In genomic region chr11:134468796-134469195, GRCh38 we compare ENCODE assay signal across 15 cellular contexts. TPM values are rescaled to one million over a fixed set of nuclear protein-coding genes. Genes with fewer than 3 reads are reported as not detected.
DNase-seq lines count a peak whose midpoint lies in the region; ATAC-seq and TF ChIP-seq lines count a peak whose summit lies in the region.
"Had no signal": no experiment of that assay in that cellular context is flagged by ENCODE, and none has a peak within 500 bp of the region (broad histone marks: within the 10 kb centered on the region; RNA-seq: fewer than 3 reads in every experiment).

No MANE protein-coding gene starts in this region.

- H3K27me3 Mint-ChIP-seq in MCF 10A (ENCODE audit: insufficient read depth, unreplicated experiment) (no peaks in the 10 kb centered on the region), osteocyte (ENCODE audit: unreplicated experiment) (peaks cover 2% of the 10 kb centered on the region)

- POLR2A ChIA-PET in MCF 10A (lab: Yijun Ruan, JAX): no interaction called here

- no peaks in the 10 kb centered on the region for H3K27me3 ChIP-seq in right lobe of liver
- H3K27me3 ChIP-seq: SJSA1 had no signal

- DNase-seq in T47D (ENCODE audit: low read depth in 1 of 2, low spot score in 1 of 2) (peak; percentile 55 to 98), MCF 10A (ENCODE audit: unreplicated experiment) (no peak), right lobe of liver (peak in 1 of 3 donors; percentile 56), osteocyte (ENCODE audit: extremely low spot score, unreplicated experiment) (no peak), NCI-H187 treated with DMSO at 0.1 percent for 48 hours (lab: John Stamatoyannopoulos, UW) (no peak)
- no peak for DNase-seq in stimulated activated CD4-positive, alpha-beta T cell treated with anti-CD3 and anti-CD28 coated beads, Interleukin-4, amount 100 ng/mL, for 1 hour
- DNase-seq: DMS 273 treated with DMSO at 0.1 percent for 48 hours, KBM-7, NCI-H446, NCI-H69, PC-3 had no signal

- H3K27ac Mint-ChIP-seq in MCF 10A (ENCODE audit: low read depth, unreplicated experiment) (no peak overlapping the region), osteocyte (ENCODE audit: unreplicated experiment) (no peak overlapping the region)

- no TSS peak for BruUV-seq in MCF 10A (replicated peaks; lab: Mats Ljungman, UMichigan)

- H3K36me3 Mint-ChIP-seq in MCF 10A (ENCODE audit: insufficient read depth, unreplicated experiment) (peaks cover 6% of the 10 kb centered on the region), osteocyte (ENCODE audit: unreplicated experiment) (no peaks in the 10 kb centered on the region)

- in situ Hi-C loops in T47D (cut with HindIII; ENCODE audit: low pct_unique_long_range_greater_than_20kb, low sequenced_read_pairs): no loop called here

- 13% methylated on average over 2 of the region's 3 CpGs for WGBS in right lobe of liver (ENCODE audit: insufficient coverage, low coverage, low lambda C conversion rate, missing lambda C conversion rate)

- H3K9me3 Mint-ChIP-seq in MCF 10A (ENCODE audit: unreplicated experiment) (peaks cover 22% of the 10 kb centered on the region), osteocyte (ENCODE audit: unreplicated experiment) (no peaks in the 10 kb centered on the region)

- peak overlapping the region in 1 of 3 donors; percentile 36 for H3K4me3 ChIP-seq in right lobe of liver
- H3K4me3 ChIP-seq: A549; BLaER1 treated with 17β-estradiol and CSF1 and Interleukin-3, amounts not matched to agents 10 nM and 100 nM; SJSA1 had no signal

- H3K4me1 ChIP-seq in right lobe of liver: peaks cover 0 to 20% (median 0%) of the 10 kb centered on the region in 4 donors
- H3K4me1 ChIP-seq: A549, SJSA1 had no signal

- CTCF ChIA-PET in MCF 10A (lab: Yijun Ruan, JAX): no interaction called here

- intact Hi-C loops in MCF 10A (cut with micrococcal nuclease): no loop called here
- intact Hi-C loops in right lobe of liver (cut with DNase I): no loop called here

- TF ChIP-seq CTCF in MCF 10A (IDR thresholded peaks at IDR 0.05; ENCODE audit: unreplicated experiment): no peak
- TF ChIP-seq CTCF in VCaP (conservative IDR thresholded peaks at IDR 0.05): no peak; the same call in 1 of the 2 replicates
- TF ChIP-seq CTCF in right lobe of liver (IDR thresholded peaks at IDR 0.05): no peak
- no peak for TF ChIP-seq CTCF in osteocyte (IDR thresholded peaks at IDR 0.05)

- H3K4me1 Mint-ChIP-seq in MCF 10A (ENCODE audit: insufficient read depth, unreplicated experiment) (no peaks in the 10 kb centered on the region), osteocyte (ENCODE audit: unreplicated experiment) (no peaks in the 10 kb centered on the region)

- ATAC-seq in right lobe of liver: peak; percentile 9 to 42 (median 18)
- ATAC-seq: A549, PC-3 had no signal

- no peaks in the 10 kb centered on the region for H3K36me3 ChIP-seq in right lobe of liver
- H3K36me3 ChIP-seq: BLaER1 treated with 17β-estradiol and CSF1 and Interleukin-3, amounts not matched to agents 10 nM and 100 nM; SJSA1 had no signal

- no peak for TF ChIP-seq POLR2A in right lobe of liver (IDR thresholded peaks at IDR 0.05)

- H3K27ac ChIP-seq in VCaP (peak overlapping the region; percentile 100), right lobe of liver (peak overlapping the region in 2 of 3 donors; percentile 84 to 85)
- H3K27ac ChIP-seq: A549; BLaER1 treated with 17β-estradiol and CSF1 and Interleukin-3, amounts not matched to agents 10 nM and 100 nM; SJSA1 had no signal

- H3K9me3 ChIP-seq in right lobe of liver: no peaks in the 10 kb centered on the region
- H3K9me3 ChIP-seq: A549, SJSA1 had no signal

- H3K4me3 Mint-ChIP-seq in MCF 10A (ENCODE audit: unreplicated experiment) (no peak overlapping the region), osteocyte (ENCODE audit: unreplicated experiment) (no peak overlapping the region)

RNA-seq across cellular contexts. Expression of gene B3GAT1, which starts 56.8 kb away (rescaled TPM):
- total RNA-seq in MCF 10A (2022) (not detected in 2 replicates), right lobe of liver (1 to 10 TPM in 5 of 6 experiments, under 1 TPM in 1; 0.76 to 8.8 (median 5.1) TPM), osteocyte (1.6 and 2.4 TPM in 2 replicates)
- total RNA-seq: PC-3, SJSA1 had no signal

Comparison
In these comparisons a context has a peak if more than half of its experiments do, and no peak if none do; other contexts are left out.
1. DNase-seq: peak in T47D (2 of 2); none in MCF 10A (single experiment), osteocyte (single experiment), stimulated activated CD4-positive, alpha-beta T cell treated with anti-CD3 and anti-CD28 coated beads, Interleukin-4, amount 100 ng/mL, for 1 hour (single experiment) and NCI-H187 treated with DMSO at 0.1 percent for 48 hours (single experiment).